Comparison of ENCODE assay signal across 8 cellular contexts in genomic region chr18:74082476-74083070, GRCh38.
DNase-seq lines count a peak whose midpoint lies in the region; ATAC-seq and TF ChIP-seq lines count a peak whose summit lies in the region.

No MANE protein-coding gene starts in this region.

- no peaks in the 10 kb centered on the region for H3K36me3 Mint-ChIP-seq in activated naive CD4-positive, alpha-beta T cell treated with anti-CD3 and anti-CD28 coated beads, Interleukin-2, amount 10 ng/mL, durations not matched to agents 7 days and 5 days

- no peaks in the 10 kb centered on the region for H3K9me3 Mint-ChIP-seq in activated naive CD4-positive, alpha-beta T cell treated with anti-CD3 and anti-CD28 coated beads, Interleukin-2, amount 10 ng/mL, durations not matched to agents 7 days and 5 days

- H3K27me3 Mint-ChIP-seq in activated naive CD4-positive, alpha-beta T cell treated with anti-CD3 and anti-CD28 coated beads, Interleukin-2, amount 10 ng/mL, durations not matched to agents 7 days and 5 days: no peaks in the 10 kb centered on the region

- ATAC-seq in GM19438 (IDR thresholded peaks at IDR 0.05; ENCODE audit: low read depth, unreplicated experiment) (peak; percentile 79), HG03521 (IDR thresholded peaks at IDR 0.05; ENCODE audit: unreplicated experiment) (peak; percentile 70)

- H3K9me3 ChIP-seq in left ventricle myocardium inferior (replicated peaks): no peaks in the 10 kb centered on the region

- H3K4me3 ChIP-seq in left ventricle myocardium inferior: no peak overlapping the region

- no peaks in the 10 kb centered on the region for H3K4me1 ChIP-seq in left ventricle myocardium inferior

- TF ChIP-seq CTCF in left ventricle myocardium inferior (IDR thresholded peaks at IDR 0.05; ENCODE audit: borderline replicate concordance): peak; percentile 53

- in situ Hi-C loops in Caki2 (cut with HindIII; ENCODE audit: low pct_unique_long_range_greater_than_20kb, low sequenced_read_pairs): no loop called here

- intact Hi-C loops in left ventricle myocardium inferior (cut with micrococcal nuclease): no loop called here

- H3K27ac Mint-ChIP-seq in activated naive CD4-positive, alpha-beta T cell treated with anti-CD3 and anti-CD28 coated beads, Interleukin-2, amount 10 ng/mL, durations not matched to agents 7 days and 5 days: peak overlapping the region; percentile 88

- peaks cover 18% of the 10 kb centered on the region for H3K4me1 Mint-ChIP-seq in activated naive CD4-positive, alpha-beta T cell treated with anti-CD3 and anti-CD28 coated beads, Interleukin-2, amount 10 ng/mL, durations not matched to agents 7 days and 5 days

- no peak overlapping the region for H3K27ac ChIP-seq in left ventricle myocardium inferior (replicated peaks)

- DNase-seq in Caki2 (ENCODE audit: low read depth): peak; percentile 3
- peak; percentile 73 to 89 for DNase-seq in SHP77 (lab: John Stamatoyannopoulos, UW)
- DNase-seq in activated naive CD4-positive, alpha-beta T cell treated with anti-CD3 and anti-CD28 coated beads, Interleukin-2, amount 10 ng/mL, durations not matched to agents 7 days and 5 days: peak; percentile 84
- DNase-seq in left ventricle myocardium inferior: peak; percentile 28
- DNase-seq in stimulated activated CD4-positive, alpha-beta T cell treated with anti-CD3 and anti-CD28 coated beads, Interleukin-1b, Interleukin-23, amount 100 ng/mL, for 1 hour (ENCODE audit: low read depth in 2 of 2): peak; percentile 26 to 29
- no peak for DNase-seq in NCI-H1105 treated with DMSO at 0.1 percent for 48 hours (lab: John Stamatoyannopoulos, UW)

- H3K27me3 ChIP-seq in left ventricle myocardium inferior (ENCODE audit: low read depth): peaks cover 6% of the 10 kb centered on the region

- CTCF ChIA-PET in activated naive CD4-positive, alpha-beta T cell treated with anti-CD3 and anti-CD28 coated beads, Interleukin-2, amount 10 ng/mL, durations not matched to agents 7 days and 5 days (lab: Charles Lee): interaction anchor here (0.7 to 2.9 kb wide), 24 partner anchors 9 to 469 kb away, joined by 3 to 75 read pairs (median 6); no protein-coding TSS in a partner anchor

- H3K4me3 Mint-ChIP-seq in activated naive CD4-positive, alpha-beta T cell treated with anti-CD3 and anti-CD28 coated beads, Interleukin-2, amount 10 ng/mL, durations not matched to agents 7 days and 5 days: peak overlapping the region; percentile 55

- no peaks in the 10 kb centered on the region for H3K36me3 ChIP-seq in left ventricle myocardium inferior
